Comparison of ENCODE assay signal across 8 cellular contexts in the genomic region with DNA sequence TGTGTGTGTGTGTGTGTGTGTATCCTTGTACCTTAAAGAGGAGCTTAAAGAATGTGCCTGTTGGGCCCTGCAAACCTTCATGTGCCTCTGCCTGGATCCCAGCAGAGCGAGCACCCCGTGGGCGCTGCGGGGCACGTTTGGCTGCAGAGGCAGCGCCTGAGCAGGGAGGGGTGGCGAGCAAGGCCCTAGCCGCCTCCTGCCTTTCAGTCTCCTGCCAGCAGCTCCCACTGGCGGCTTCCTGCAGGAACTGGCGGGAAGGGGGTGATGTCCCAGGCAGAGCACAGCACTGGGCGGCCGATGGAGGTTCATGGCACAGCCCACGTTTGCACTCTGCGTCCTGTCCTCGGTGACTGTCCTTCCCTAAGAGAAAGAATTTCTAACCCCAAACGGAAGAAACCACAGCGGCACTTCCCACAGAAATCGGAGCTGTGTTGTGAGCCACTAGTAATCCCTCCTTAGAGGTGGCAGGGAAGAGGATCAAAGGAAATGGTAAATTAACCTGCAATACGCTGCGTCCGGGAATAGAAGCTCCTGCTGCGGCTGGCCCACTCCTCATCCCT. TPM values are rescaled to one million over a fixed set of nuclear protein-coding genes. Genes with fewer than 3 reads are reported as not detected.
A peak's percentile ranks its signal among the peaks of the same experiment; 100 is the strongest.
DNase-seq lines count a peak whose midpoint lies in the region; ATAC-seq and TF ChIP-seq lines count a peak whose summit lies in the region.

No MANE protein-coding gene starts in this region.

- peak; percentile 78 for DNase-seq in EH (ENCODE audit: low read depth)
- DNase-seq in RWPE1 (ENCODE audit: low spot score): peak; percentile 74
- peak; percentile 57 for DNase-seq in fibroblast of the aortic adventitia (ENCODE audit: low read depth)
- DNase-seq in occipital lobe (lab: John Stamatoyannopoulos, UW): peak; percentile 53
- DNase-seq in NCI-H2081 treated with DMSO at 0.1 percent for 48 hours (lab: John Stamatoyannopoulos, UW): no peak
- no peak for DNase-seq in HK-2 (ENCODE audit: unreplicated experiment)
- no peak for DNase-seq in activated T-cell treated with anti-CD3 and anti-CD28 coated beads, Interleukin-2, amount 50 U/mL, for 24 hours

- H3K36me3 Mint-ChIP-seq in activated T-cell treated with anti-CD3 and anti-CD28 coated beads, Interleukin-2, amount 50 U/mL, for 24 hours (ENCODE audit: low read depth): peaks cover 18% of the 10 kb centered on the region

- no peak overlapping the region for H3K4me3 ChIP-seq in fibroblast of the aortic adventitia (ENCODE audit: low read depth, low read length)

- POLR2A ChIA-PET in RWPE1 (lab: Yijun Ruan, JAX; ENCODE audit: low non-redundant PET): no interaction called here

- no peak for ATAC-seq in HG03571 (IDR thresholded peaks at IDR 0.05; ENCODE audit: unreplicated experiment)

- CTCF ChIA-PET in RWPE1 (lab: Yijun Ruan, JAX): interaction anchor here (0.6 to 3.2 kb wide), 5 partner anchors 15 to 52 kb away, joined by 3 to 28 read pairs (median 3); no protein-coding TSS in a partner anchor

- H3K27me3 Mint-ChIP-seq in activated T-cell treated with anti-CD3 and anti-CD28 coated beads, Interleukin-2, amount 50 U/mL, for 24 hours: peaks cover 10% of the 10 kb centered on the region

- TF ChIP-seq CTCF in RWPE1 (conservative IDR thresholded peaks at IDR 0.05; ENCODE audit: low read depth): peak; percentile 72
- TF ChIP-seq CTCF in fibroblast of the aortic adventitia (IDR thresholded peaks at IDR 0.05; ENCODE audit: insufficient read depth, low read length): peak; percentile 68

- no peak overlapping the region for H3K4me3 Mint-ChIP-seq in activated T-cell treated with anti-CD3 and anti-CD28 coated beads, Interleukin-2, amount 50 U/mL, for 24 hours

- H3K9me3 Mint-ChIP-seq in activated T-cell treated with anti-CD3 and anti-CD28 coated beads, Interleukin-2, amount 50 U/mL, for 24 hours: peaks cover 6% of the 10 kb centered on the region

- H3K27ac Mint-ChIP-seq in activated T-cell treated with anti-CD3 and anti-CD28 coated beads, Interleukin-2, amount 50 U/mL, for 24 hours: no peak overlapping the region

- peaks cover 16% of the 10 kb centered on the region for H3K4me1 Mint-ChIP-seq in activated T-cell treated with anti-CD3 and anti-CD28 coated beads, Interleukin-2, amount 50 U/mL, for 24 hours (ENCODE audit: low read depth)

- H3K27ac ChIP-seq in RWPE1: peak overlapping the region; percentile 60

RNA-seq across cellular contexts. Expression of gene ZBTB42, which starts 19.8 kb away (rescaled TPM):
- total RNA-seq in fibroblast of the aortic adventitia (ENCODE audit: low replicate concordance) (2.5 and 5.0 TPM in 2 replicates), occipital lobe (0.94 TPM)

RNA-seq across cellular contexts. Expression of gene AKT1, which starts 25.2 kb away (rescaled TPM):
- 93.1 and 127 TPM in 2 replicates for total RNA-seq in fibroblast of the aortic adventitia (ENCODE audit: low replicate concordance)
- total RNA-seq in occipital lobe: 102 TPM

RNA-seq across cellular contexts. Expression of gene CEP170B, which starts 44.3 kb away (rescaled TPM):
- total RNA-seq in fibroblast of the aortic adventitia (ENCODE audit: low replicate concordance): 8.2 and 18.2 TPM in 2 replicates
- 22.8 TPM for total RNA-seq in occipital lobe

Comparison
In these comparisons a context has a peak if more than half of its experiments do, and no peak if none do; other contexts are left out.
1. DNase-seq: peak in EH (single experiment), RWPE1 (single experiment), fibroblast of the aortic adventitia (single experiment) and occipital lobe (single experiment); none in NCI-H2081 treated with DMSO at 0.1 percent for 48 hours (single experiment), HK-2 (single experiment) and activated T-cell treated with anti-CD3 and anti-CD28 coated beads, Interleukin-2, amount 50 U/mL, for 24 hours (single experiment).